ENCODE assay signal across 27 cellular contexts in the genomic region with DNA sequence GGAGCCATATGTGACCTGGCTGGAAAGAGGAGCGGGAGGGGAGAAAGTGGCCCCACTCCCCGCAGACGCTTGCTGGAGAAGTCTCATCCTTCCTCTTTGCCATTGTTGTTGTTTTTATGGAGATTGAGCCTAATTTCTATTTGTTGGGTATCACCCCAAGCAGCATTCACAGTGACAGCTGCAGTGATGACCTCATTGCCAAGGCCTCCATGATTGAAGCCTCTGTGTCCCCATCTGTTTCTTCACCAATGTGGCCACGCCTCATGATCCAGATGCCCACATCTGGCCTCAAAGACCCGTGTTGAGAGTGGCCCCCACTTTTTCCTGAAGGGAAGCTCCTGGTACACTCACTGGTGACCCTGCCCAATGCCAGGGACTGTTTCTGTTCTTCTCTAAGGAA.
"Had no signal": no experiment of that assay in that cellular context is flagged by ENCODE, and none has a peak within 500 bp of the region (broad histone marks: within the 10 kb centered on the region; RNA-seq: fewer than 3 reads in every experiment).

No MANE protein-coding gene starts in this region.

- FAIRE-seq: endometrium, small intestine had no signal

- H3K27ac Mint-ChIP-seq: immature natural killer cell; memory B cell; naive thymus-derived CD4-positive, alpha-beta T cell; nephron; neural progenitor cell; progenitor cell of endocrine pancreas; stimulated activated naive B cell treated with anti-CD40 and anti-IgM and Interleukin-4, amounts not matched to agents 10 μg/mL and 1 μg/mL and 100 μg/mL, for 72 hours; stimulated activated naive CD8-positive, alpha-beta T cell treated with anti-CD3 and anti-CD28 coated beads, Interleukin-15, Interleukin-2, amounts not matched to agents 100 ng/mL and 50 ng/mL, for 24 hours had no signal

- H3K4me3 ChIP-seq: cardiac muscle cell, coronary artery, gastrocnemius medialis, lung, neural progenitor cell, suprapubic skin, transverse colon had no signal

- ATAC-seq: gastrocnemius medialis; left colon; naive thymus-derived CD4-positive, alpha-beta T cell; stimulated activated naive B cell treated with anti-CD40 and anti-IgM and Interleukin-4, amounts not matched to agents 10 μg/mL and 1 μg/mL and 100 μg/mL, for 72 hours had no signal

- H3K36me3 ChIP-seq: cardiac muscle cell, gastrocnemius medialis, neural progenitor cell, suprapubic skin, transverse colon had no signal

- DNase-seq: dermis blood vessel endothelial cell; effector memory CD4-positive, alpha-beta T cell; erythroblast; foreskin fibroblast; gastrocnemius medialis; hypothalamus; immature natural killer cell; islet precursor cell; kidney glomerular epithelial cell; left colon; naive thymus-derived CD4-positive, alpha-beta T cell; small intestine; stimulated activated CD4-positive, alpha-beta T cell treated with anti-CD3 and anti-CD28 coated beads, Interleukin-15, amount 100 ng/mL, for 24 hours; stimulated activated CD4-positive, alpha-beta T cell treated with anti-CD3 and anti-CD28 coated beads, Interleukin-2, amount 100 ng/mL, for 48 hours; stimulated activated naive B cell treated with anti-CD40 and anti-IgM and Interleukin-4, amounts not matched to agents 10 μg/mL and 1 μg/mL and 100 μg/mL, for 72 hours; transverse colon had no signal

- H2AFZ ChIP-seq: neural progenitor cell, parathyroid adenoma had no signal

- H3K9me3 Mint-ChIP-seq: immature natural killer cell; naive thymus-derived CD4-positive, alpha-beta T cell; nephron; neural progenitor cell; stimulated activated naive CD8-positive, alpha-beta T cell treated with anti-CD3 and anti-CD28 coated beads, Interleukin-15, Interleukin-2, amounts not matched to agents 100 ng/mL and 50 ng/mL, for 24 hours had no signal

- H3K9ac ChIP-seq: neural progenitor cell, parathyroid adenoma had no signal

- H3K4me3 Mint-ChIP-seq: immature natural killer cell; memory B cell; naive thymus-derived CD4-positive, alpha-beta T cell; nephron; neural progenitor cell; stimulated activated naive B cell treated with anti-CD40 and anti-IgM and Interleukin-4, amounts not matched to agents 10 μg/mL and 1 μg/mL and 100 μg/mL, for 72 hours; stimulated activated naive CD8-positive, alpha-beta T cell treated with anti-CD3 and anti-CD28 coated beads, Interleukin-15, Interleukin-2, amounts not matched to agents 100 ng/mL and 50 ng/mL, for 24 hours had no signal

- H3K36me3 Mint-ChIP-seq: immature natural killer cell; memory B cell; naive thymus-derived CD4-positive, alpha-beta T cell; neural progenitor cell; stimulated activated naive B cell treated with anti-CD40 and anti-IgM and Interleukin-4, amounts not matched to agents 10 μg/mL and 1 μg/mL and 100 μg/mL, for 72 hours had no signal

- H3K27me3 Mint-ChIP-seq: progenitor cell of endocrine pancreas had no signal

- H3K9me3 ChIP-seq: gastrocnemius medialis, suprapubic skin, transverse colon had no signal

- H3K4me1 Mint-ChIP-seq: immature natural killer cell; memory B cell; neural progenitor cell; stimulated activated naive B cell treated with anti-CD40 and anti-IgM and Interleukin-4, amounts not matched to agents 10 μg/mL and 1 μg/mL and 100 μg/mL, for 72 hours had no signal

- H3K79me2 ChIP-seq: parathyroid adenoma had no signal

- H3K27me3 ChIP-seq: cardiac muscle cell, gastrocnemius medialis, neural progenitor cell, suprapubic skin, transverse colon had no signal

- H3K27ac ChIP-seq: cardiac muscle cell, coronary artery, gastrocnemius medialis, neural progenitor cell, parathyroid adenoma, suprapubic skin, transverse colon had no signal

- H3K4me1 ChIP-seq: neural progenitor cell, parathyroid adenoma had no signal

- H3K4me2 ChIP-seq: neural progenitor cell had no signal
